17 cellular contexts compared by ENCODE assay signal in genomic region chr7:144725070-144725469, GRCh38.
A peak's percentile ranks its signal among the peaks of the same experiment; 100 is the strongest.
DNase-seq lines count a peak whose midpoint lies in the region; ATAC-seq, FAIRE-seq and TF ChIP-seq lines count a peak whose summit lies in the region.
"Had no signal": no experiment of that assay in that cellular context is flagged by ENCODE, and none has a peak within 500 bp of the region (broad histone marks: within the 10 kb centered on the region; RNA-seq: fewer than 3 reads in every experiment).

No MANE protein-coding gene starts in this region.

- peak; percentile 99 for ATAC-seq in HG02943 (IDR thresholded peaks at IDR 0.05; ENCODE audit: low read depth, unreplicated experiment)
- peak; percentile 100 for ATAC-seq in HG03571 (IDR thresholded peaks at IDR 0.05; ENCODE audit: unreplicated experiment)
- ATAC-seq in heart left ventricle = no peak
- ATAC-seq: esophagus mucosa, natural killer cell had no signal

- no peak overlapping the region for H3K4me3 ChIP-seq in heart left ventricle
- H3K4me3 ChIP-seq in Peyer's patch = no peak overlapping the region
- no peak overlapping the region for H3K4me3 ChIP-seq in esophagus squamous epithelium
- H3K4me3 ChIP-seq: PC-9, skin epidermis had no signal

- TF ChIP-seq CTCF in GM20000 (IDR thresholded peaks at IDR 0.05; ENCODE audit: extremely low read depth, missing control alignments) = no peak
- TF ChIP-seq CTCF in heart left ventricle (IDR thresholded peaks at IDR 0.05) = no peak
- no peak for TF ChIP-seq CTCF in Peyer's patch (IDR thresholded peaks at IDR 0.05)
- TF ChIP-seq CTCF in esophagus squamous epithelium (IDR thresholded peaks at IDR 0.05) = no peak

- WGBS in heart left ventricle, 4 donors = 93 to 97% (median 96%) methylated on average over 1 of the region's 1 CpG
- 74 to 94% methylated on average over 1 of the region's 1 CpG for WGBS in esophagus squamous epithelium, 2 donors

- H3K4me1 ChIP-seq in heart left ventricle (peaks cover 0 to 9% (median 0%) of the 10 kb centered on the region in 12 donors), Peyer's patch (no peaks in the 10 kb centered on the region), esophagus squamous epithelium (no peaks in the 10 kb centered on the region)

- H3K36me3 ChIP-seq in heart left ventricle = no peaks in the 10 kb centered on the region
- H3K36me3 ChIP-seq in Peyer's patch = no peaks in the 10 kb centered on the region
- H3K36me3 ChIP-seq in esophagus squamous epithelium = no peaks in the 10 kb centered on the region

- FAIRE-seq in GM18507 (lab: Jason Lieb, UNC) = peak; percentile 75
- FAIRE-seq: bronchial epithelial cell, HTR-8/SVneo had no signal

- DNase-seq in GM18507 (ENCODE audit: extremely low spot score, insufficient read length, low read depth) (no peak), GM20000 (ENCODE audit: low spot score) (peak; percentile 4), NCI-H128 (lab: John Stamatoyannopoulos, UW; ENCODE audit: unreplicated experiment) (no peak), heart left ventricle (no peak), Peyer's patch (no peak), esophagus squamous epithelium (lab: John Stamatoyannopoulos, UW) (no peak)
- DNase-seq: C1 segment of cervical spinal cord, immature natural killer cell, natural killer cell, NCI-H1930, PC-9 had no signal

- TF ChIP-seq POLR2A in heart left ventricle (IDR thresholded peaks at IDR 0.05) (no peak), Peyer's patch (IDR thresholded peaks at IDR 0.05) (no peak), esophagus squamous epithelium (IDR thresholded peaks at IDR 0.05) (no peak)

- H3K27me3 ChIP-seq in heart left ventricle (no peaks in the 10 kb centered on the region), Peyer's patch (no peaks in the 10 kb centered on the region), esophagus squamous epithelium (no peaks in the 10 kb centered on the region)

- no peak overlapping the region for H3K27ac ChIP-seq in heart left ventricle
- no peak overlapping the region for H3K27ac ChIP-seq in Peyer's patch
- no peak overlapping the region for H3K27ac ChIP-seq in esophagus squamous epithelium
- H3K27ac ChIP-seq: PC-9, skin epidermis had no signal

- H3K9me3 ChIP-seq in heart left ventricle = no peaks in the 10 kb centered on the region
- no peaks in the 10 kb centered on the region for H3K9me3 ChIP-seq in Peyer's patch
- H3K9me3 ChIP-seq in esophagus squamous epithelium = no peaks in the 10 kb centered on the region

- intact Hi-C loops in heart left ventricle (cut with DNase I) = no loop called here
- intact Hi-C loops in esophagus squamous epithelium (cut with DNase I) = no loop called here

Comparison
In these comparisons a context has a peak if more than half of its experiments do, and no peak if none do; other contexts are left out.
1. ATAC-seq: peak in HG02943 (single experiment) and HG03571 (single experiment); none in heart left ventricle (0 of 4).